ENCODE assay signal across 20 cellular contexts in genomic region chr13:29571876-29572570, GRCh38. TPM values are rescaled to one million over a fixed set of nuclear protein-coding genes. Genes with fewer than 3 reads are reported as not detected.
DNase-seq lines count a peak whose midpoint lies in the region; TF ChIP-seq lines count a peak whose summit lies in the region.
"Had no signal": no experiment of that assay in that cellular context is flagged by ENCODE, and none has a peak within 500 bp of the region (broad histone marks: within the 10 kb centered on the region; RNA-seq: fewer than 3 reads in every experiment).

No MANE protein-coding gene starts in this region.

- H3K4me1 ChIP-seq in prostate gland (replicated peaks), result peaks cover 31% of the 10 kb centered on the region

- H3K9me3 ChIP-seq in prostate gland, result no peaks in the 10 kb centered on the region

- no peaks in the 10 kb centered on the region for H3K36me3 ChIP-seq in prostate gland

- H3K4me3 ChIP-seq in prostate gland, result no peak overlapping the region

- no peak for DNase-seq in activated T-cell treated with anti-CD3 and anti-CD28 coated beads, Interleukin-2, amount 50 U/mL, for 24 hours
- no peak for DNase-seq in activated T-cell treated with anti-CD3 and anti-CD28 coated beads, Interleukin-2, amount 50 U/mL, for 1 hour
- DNase-seq in glutamatergic neuron, result no peak
- DNase-seq in prostate gland (ENCODE audit: low spot score), result no peak
- DNase-seq in NCI-H82 treated with DMSO at 0.1 percent for 48 hours (lab: John Stamatoyannopoulos, UW; ENCODE audit: unreplicated experiment), result no peak
- no peak for DNase-seq in endothelial cell (ENCODE audit: low spot score)
- DNase-seq in effector CD8-positive, alpha-beta T cell (lab: John Stamatoyannopoulos, UW), result no peak
- DNase-seq: AML-193; Calu3; CD4-positive, CD25-positive, alpha-beta regulatory T cell; DND-41; GF-D8; KBM-7; NCI-H1092; NCI-H1694; NCI-H2107; NCI-H345; NCI-H82 had no signal

- peak overlapping the region; percentile 6 for H3K27ac Mint-ChIP-seq in activated T-cell treated with anti-CD3 and anti-CD28 coated beads, Interleukin-2, amount 50 U/mL, for 24 hours
- H3K27ac Mint-ChIP-seq in glutamatergic neuron (ENCODE audit: unreplicated experiment) (no peak overlapping the region), endothelial cell (ENCODE audit: unreplicated experiment) (no peak overlapping the region)

- H3K27me3 ChIP-seq in prostate gland (replicated peaks; ENCODE audit: insufficient read depth), result no peaks in the 10 kb centered on the region

- H3K4me3 Mint-ChIP-seq in activated T-cell treated with anti-CD3 and anti-CD28 coated beads, Interleukin-2, amount 50 U/mL, for 24 hours, result no peak overlapping the region
- peak overlapping the region; percentile 50 for H3K4me3 Mint-ChIP-seq in glutamatergic neuron (ENCODE audit: unreplicated experiment)
- H3K4me3 Mint-ChIP-seq in endothelial cell (ENCODE audit: unreplicated experiment), result no peak overlapping the region

- WGBS in prostate gland, result 95% methylated on average over 17 of the region's 17 CpGs

- intact Hi-C loops in prostate gland (cut with DNase I), result no loop called here

- TF ChIP-seq POLR2A in prostate gland (IDR thresholded peaks at IDR 0.05), result no peak

- peaks cover 74% of the 10 kb centered on the region for H3K4me1 Mint-ChIP-seq in activated T-cell treated with anti-CD3 and anti-CD28 coated beads, Interleukin-2, amount 50 U/mL, for 24 hours (ENCODE audit: low read depth)
- H3K4me1 Mint-ChIP-seq in glutamatergic neuron (ENCODE audit: low read depth, unreplicated experiment) (peaks cover 24% of the 10 kb centered on the region), endothelial cell (ENCODE audit: unreplicated experiment) (peaks cover 17% of the 10 kb centered on the region)

- H3K27ac ChIP-seq in VCaP, result peak overlapping the region; percentile 89
- H3K27ac ChIP-seq in prostate gland, result peak overlapping the region; percentile 2 to 66
- H3K27ac ChIP-seq: HL-60 had no signal

- peaks cover 83% of the 10 kb centered on the region for H3K36me3 Mint-ChIP-seq in activated T-cell treated with anti-CD3 and anti-CD28 coated beads, Interleukin-2, amount 50 U/mL, for 24 hours (ENCODE audit: low read depth)
- no peaks in the 10 kb centered on the region for H3K36me3 Mint-ChIP-seq in glutamatergic neuron (ENCODE audit: unreplicated experiment)
- peaks cover 7% of the 10 kb centered on the region for H3K36me3 Mint-ChIP-seq in endothelial cell (ENCODE audit: low read depth, unreplicated experiment)

- no peaks in the 10 kb centered on the region for H3K27me3 Mint-ChIP-seq in activated T-cell treated with anti-CD3 and anti-CD28 coated beads, Interleukin-2, amount 50 U/mL, for 24 hours
- peaks cover 9% of the 10 kb centered on the region for H3K27me3 Mint-ChIP-seq in glutamatergic neuron (ENCODE audit: unreplicated experiment)
- H3K27me3 Mint-ChIP-seq in endothelial cell (ENCODE audit: unreplicated experiment), result peaks cover 2% of the 10 kb centered on the region
- H3K27me3 Mint-ChIP-seq: CD4-positive, CD25-positive, alpha-beta regulatory T cell had no signal

- no peaks in the 10 kb centered on the region for H3K9me3 Mint-ChIP-seq in activated T-cell treated with anti-CD3 and anti-CD28 coated beads, Interleukin-2, amount 50 U/mL, for 24 hours
- peaks cover 10% of the 10 kb centered on the region for H3K9me3 Mint-ChIP-seq in glutamatergic neuron (ENCODE audit: unreplicated experiment)
- H3K9me3 Mint-ChIP-seq in endothelial cell (ENCODE audit: unreplicated experiment), result no peaks in the 10 kb centered on the region

- TF ChIP-seq CTCF in VCaP (conservative IDR thresholded peaks at IDR 0.05) (no peak), glutamatergic neuron (IDR thresholded peaks at IDR 0.05; ENCODE audit: partially characterized antibody, unreplicated experiment) (no peak), prostate gland (IDR thresholded peaks at IDR 0.05) (no peak), endothelial cell (IDR thresholded peaks at IDR 0.05; ENCODE audit: unreplicated experiment) (no peak)

RNA-seq across cellular contexts. Expression of gene SLC7A1, which starts 23.5 kb away (rescaled TPM):
- 89.8 TPM for total RNA-seq in glutamatergic neuron (ENCODE audit: unreplicated experiment)
- 10 to 100 TPM; 19.1 to 35.3 TPM for total RNA-seq in prostate gland
- 17.4 TPM for total RNA-seq in endothelial cell (ENCODE audit: unreplicated experiment)
